31 cellular contexts compared by ENCODE assay signal in genomic region chr15:84661001-84661400, GRCh38.
"Had no signal": no experiment of that assay in that cellular context is flagged by ENCODE, and none has a peak within 500 bp of the region (broad histone marks: within the 10 kb centered on the region; RNA-seq: fewer than 3 reads in every experiment).

No MANE protein-coding gene starts in this region.

- H3K9me3 ChIP-seq: adrenal gland, body of pancreas, colonic mucosa, esophagus squamous epithelium, heart left ventricle had no signal

- H3K27me3 Mint-ChIP-seq: activated CD4-positive, alpha-beta memory T cell treated with anti-CD3 and anti-CD28 coated beads for 36 hours; activated CD4-positive, alpha-beta T cell treated with anti-CD3 and anti-CD28 coated beads for 36 hours; activated CD4-positive, alpha-beta T cell treated with anti-CD3 and anti-CD28 coated beads, Interleukin-2, amount 10 ng/mL, durations not matched to agents 24 days and 14 days; activated CD8-positive, alpha-beta memory T cell treated with anti-CD3 and anti-CD28 coated beads, Interleukin-2, amount 10 ng/mL, durations not matched to agents 7 days and 5 days; activated naive CD4-positive, alpha-beta T cell treated with anti-CD3 and anti-CD28 coated beads, Interleukin-2, amount 50 U/mL, for 24 hours; activated naive CD8-positive, alpha-beta T cell treated with anti-CD3 and anti-CD28 coated beads for 36 hours; activated naive CD8-positive, alpha-beta T cell treated with anti-CD3 and anti-CD28 coated beads, Interleukin-2, amount 50 U/mL, for 24 hours had no signal

- DNase-seq: activated CD4-positive, alpha-beta memory T cell treated with anti-CD3 and anti-CD28 coated beads for 36 hours; activated CD4-positive, alpha-beta T cell treated with anti-CD3 and anti-CD28 coated beads for 36 hours; activated CD4-positive, alpha-beta T cell treated with anti-CD3 and anti-CD28 coated beads, Interleukin-2, amount 10 ng/mL, durations not matched to agents 24 days and 14 days; activated CD4-positive, CD25-positive, alpha-beta regulatory T cell; activated CD4-positive, CD25-positive, alpha-beta regulatory T cell treated with anti-CD3 and anti-CD28 coated beads, Interleukin-2, amount 50 U/mL, for 72 hours; activated CD8-positive, alpha-beta memory T cell treated with anti-CD3 and anti-CD28 coated beads, Interleukin-2, amount 10 ng/mL, durations not matched to agents 7 days and 5 days; activated CD8-positive, alpha-beta memory T cell treated with anti-CD3 and anti-CD28 coated beads, Interleukin-2, amount 50 U/mL, for 4 hours; activated CD8-positive, alpha-beta T cell treated with anti-CD3 and anti-CD28 coated beads, Interleukin-2, amount 10 ng/mL, durations not matched to agents 7 days and 5 days; activated effector memory CD4-positive, alpha-beta T cell treated with anti-CD3 and anti-CD28 coated beads, Interleukin-2, amount 50 U/mL, for 16 hours; activated naive CD4-positive, alpha-beta T cell treated with anti-CD3 and anti-CD28 coated beads for 36 hours; activated naive CD8-positive, alpha-beta T cell treated with anti-CD3 and anti-CD28 coated beads for 36 hours; activated naive CD8-positive, alpha-beta T cell treated with anti-CD3 and anti-CD28 coated beads, Interleukin-2, amount 50 U/mL, for 24 hours; activated T-cell treated with anti-CD3 and anti-CD28 coated beads, Interleukin-2, amount 50 U/mL, for 48 hours; adrenal gland; amygdala; aorta; body of pancreas; caudate nucleus; cerebellar nuclear complex; colonic mucosa; effector CD8-positive, alpha-beta T cell; esophagus squamous epithelium; foreskin melanocyte; glutamatergic neuron; heart left ventricle; T-helper 1 cell; T-helper 2 cell had no signal

- H3K27ac ChIP-seq: adrenal gland, body of pancreas, colonic mucosa, epithelial cell of prostate, esophagus squamous epithelium, heart left ventricle had no signal

- ATAC-seq: activated CD4-positive, alpha-beta T cell treated with anti-CD3 and anti-CD28 coated beads for 36 hours; activated CD8-positive, alpha-beta memory T cell treated with anti-CD3 and anti-CD28 coated beads, Interleukin-2, amount 10 ng/mL, durations not matched to agents 7 days and 5 days; activated CD8-positive, alpha-beta T cell treated with anti-CD3 and anti-CD28 coated beads, Interleukin-2, amount 10 ng/mL, durations not matched to agents 7 days and 5 days; activated naive CD8-positive, alpha-beta T cell treated with anti-CD3 and anti-CD28 coated beads, Interleukin-2, amount 50 U/mL, for 24 hours; body of pancreas; heart left ventricle had no signal

- H3K4me3 Mint-ChIP-seq: activated CD4-positive, alpha-beta memory T cell treated with anti-CD3 and anti-CD28 coated beads for 36 hours; activated CD4-positive, alpha-beta T cell treated with anti-CD3 and anti-CD28 coated beads for 36 hours; activated CD4-positive, alpha-beta T cell treated with anti-CD3 and anti-CD28 coated beads, Interleukin-2, amount 10 ng/mL, durations not matched to agents 24 days and 14 days; activated CD8-positive, alpha-beta memory T cell treated with anti-CD3 and anti-CD28 coated beads, Interleukin-2, amount 10 ng/mL, durations not matched to agents 7 days and 5 days; activated CD8-positive, alpha-beta T cell treated with anti-CD3 and anti-CD28 coated beads, Interleukin-2, amount 10 ng/mL, durations not matched to agents 7 days and 5 days; activated naive CD4-positive, alpha-beta T cell treated with anti-CD3 and anti-CD28 coated beads for 36 hours; activated naive CD4-positive, alpha-beta T cell treated with anti-CD3 and anti-CD28 coated beads, Interleukin-2, amount 50 U/mL, for 24 hours; activated naive CD8-positive, alpha-beta T cell treated with anti-CD3 and anti-CD28 coated beads for 36 hours; activated naive CD8-positive, alpha-beta T cell treated with anti-CD3 and anti-CD28 coated beads, Interleukin-2, amount 50 U/mL, for 24 hours; activated T-helper 1 cell treated with anti-CD3 and anti-CD28 coated beads, Interleukin-12 subunit alpha, Interleukin-12 subunit beta, Interleukin-2, Interleukin-4 antibody, amounts not matched to agents 30 ng/mL and 10 ng/mL and 1 ng/mL, durations not matched to agents 14 hours and 24 hours and 36 hours had no signal

- H3K36me3 Mint-ChIP-seq: activated naive CD8-positive, alpha-beta T cell treated with anti-CD3 and anti-CD28 coated beads for 36 hours had no signal

- H3K27ac Mint-ChIP-seq: activated CD4-positive, alpha-beta memory T cell treated with anti-CD3 and anti-CD28 coated beads for 36 hours; activated CD4-positive, alpha-beta T cell treated with anti-CD3 and anti-CD28 coated beads for 36 hours; activated CD4-positive, alpha-beta T cell treated with anti-CD3 and anti-CD28 coated beads, Interleukin-2, amount 10 ng/mL, durations not matched to agents 24 days and 14 days; activated CD8-positive, alpha-beta memory T cell treated with anti-CD3 and anti-CD28 coated beads, Interleukin-2, amount 10 ng/mL, durations not matched to agents 7 days and 5 days; activated CD8-positive, alpha-beta T cell treated with anti-CD3 and anti-CD28 coated beads, Interleukin-2, amount 10 ng/mL, durations not matched to agents 7 days and 5 days; activated naive CD4-positive, alpha-beta T cell treated with anti-CD3 and anti-CD28 coated beads for 36 hours; activated naive CD8-positive, alpha-beta T cell treated with anti-CD3 and anti-CD28 coated beads for 36 hours; activated naive CD8-positive, alpha-beta T cell treated with anti-CD3 and anti-CD28 coated beads, Interleukin-2, amount 50 U/mL, for 24 hours; activated T-helper 1 cell treated with anti-CD3 and anti-CD28 coated beads, Interleukin-12 subunit alpha, Interleukin-12 subunit beta, Interleukin-2, Interleukin-4 antibody, amounts not matched to agents 30 ng/mL and 10 ng/mL and 1 ng/mL, durations not matched to agents 14 hours and 24 hours and 36 hours; activated T-helper 2 cell treated with anti-CD3 and anti-CD28 coated beads, Interferon-gamma antibody, Interleukin-2, Interleukin-4, amounts not matched to agents 10 μg/mL and 5 μg/mL and 100 μg/mL, durations not matched to agents 14 hours and 24 hours and 36 hours had no signal

- H3K4me3 ChIP-seq: adrenal gland, body of pancreas, colonic mucosa, esophagus squamous epithelium, heart left ventricle had no signal

- H3K36me3 ChIP-seq: colonic mucosa had no signal

- H3K27me3 ChIP-seq: adrenal gland, body of pancreas, colonic mucosa, esophagus squamous epithelium, heart left ventricle had no signal

- H3K4me1 ChIP-seq: colonic mucosa had no signal
